9 cellular contexts compared by ENCODE assay signal in the genomic region with DNA sequence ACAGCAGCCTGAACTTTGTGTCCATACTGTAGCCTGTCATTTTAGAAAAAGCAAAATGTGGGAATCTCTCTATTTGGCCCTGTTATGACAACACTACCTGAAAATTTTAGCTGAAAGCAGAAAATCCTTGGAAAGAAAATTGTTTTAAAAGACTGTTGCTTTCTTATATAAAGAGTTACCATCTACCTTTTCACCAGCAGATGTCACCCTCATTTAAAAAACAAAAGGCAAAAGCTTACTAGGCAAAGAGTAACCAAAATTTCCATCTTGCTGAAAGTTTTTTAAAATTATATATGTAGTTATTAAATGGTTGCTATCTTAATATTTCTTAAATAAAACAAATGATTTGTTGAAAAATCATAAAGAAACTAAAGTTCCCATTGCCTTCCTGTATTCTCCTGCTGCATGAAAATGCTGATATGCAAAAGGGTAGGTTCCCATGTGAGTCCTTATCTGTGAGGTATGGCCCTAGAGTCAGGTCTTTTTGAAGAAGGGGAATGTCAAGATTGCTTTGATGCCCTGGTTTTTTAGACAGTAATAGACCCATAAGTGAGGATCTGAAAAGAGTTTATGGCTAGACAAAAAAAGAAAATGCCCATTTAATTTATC.
A peak's percentile ranks its signal among the peaks of the same experiment; 100 is the strongest.
DNase-seq lines count a peak whose midpoint lies in the region; ATAC-seq, FAIRE-seq and TF ChIP-seq lines count a peak whose summit lies in the region.
"Had no signal": no experiment of that assay in that cellular context is flagged by ENCODE, and none has a peak within 500 bp of the region (broad histone marks: within the 10 kb centered on the region; RNA-seq: fewer than 3 reads in every experiment).

No MANE protein-coding gene starts in this region.

- TF ChIP-seq POLR2A in esophagus muscularis mucosa (IDR thresholded peaks at IDR 0.05; ENCODE audit: low read depth) (no peak), sigmoid colon (IDR thresholded peaks at IDR 0.05) (no peak)

- TF ChIP-seq EP300 in esophagus muscularis mucosa (IDR thresholded peaks at IDR 0.05) (no peak), sigmoid colon (IDR thresholded peaks at IDR 0.05) (no peak)

- intact Hi-C loops in esophagus muscularis mucosa (cut with DNase I): loop anchor here (5.0 to 10.0 kb wide), 3 partner anchors 68 to 245 kb away; no protein-coding TSS in a partner anchor
- intact Hi-C loops in sigmoid colon (cut with DNase I): loop anchor here (2.0 to 10.0 kb wide), 2 partner anchors 21 to 135 kb away; no protein-coding TSS in a partner anchor

- peak; percentile 24 for FAIRE-seq in GM18507 (lab: Jason Lieb, UNC)
- peak; percentile 80 for FAIRE-seq in RCC 7860 (lab: Jason Lieb, UNC)

- H3K4me1 ChIP-seq in esophagus muscularis mucosa: peaks cover 20 to 48% (median 35%) of the 10 kb centered on the region in 4 donors
- peaks cover 0 to 9% (median 0%) of the 10 kb centered on the region in 4 donors for H3K4me1 ChIP-seq in sigmoid colon

- DNase-seq in BJ (ENCODE audit: low read depth) (no peak), GM18507 (ENCODE audit: extremely low spot score, insufficient read length, low read depth) (no peak), RCC 7860 (ENCODE audit: low spot score) (peak; percentile 22), esophagus muscularis mucosa (ENCODE audit: extremely low spot score) (no peak), sigmoid colon (no peak)
- DNase-seq: left cardiac atrium had no signal

- H3K27me3 ChIP-seq in BJ (ENCODE audit: control insufficient read depth, insufficient read depth, low read length): no peaks in the 10 kb centered on the region
- no peaks in the 10 kb centered on the region for H3K27me3 ChIP-seq in esophagus muscularis mucosa
- no peaks in the 10 kb centered on the region for H3K27me3 ChIP-seq in sigmoid colon

- ATAC-seq in GM18498 (IDR thresholded peaks at IDR 0.05; ENCODE audit: unreplicated experiment) (no peak), GM21360 (IDR thresholded peaks at IDR 0.05; ENCODE audit: unreplicated experiment) (no peak), HG03280 (IDR thresholded peaks at IDR 0.05; ENCODE audit: unreplicated experiment) (no peak)

- H3K27ac ChIP-seq in esophagus muscularis mucosa (replicated peaks in 1 of 4): no peak overlapping the region
- H3K27ac ChIP-seq in sigmoid colon: no peak overlapping the region

- H3K9me3 ChIP-seq in esophagus muscularis mucosa: no peaks in the 10 kb centered on the region
- no peaks in the 10 kb centered on the region for H3K9me3 ChIP-seq in sigmoid colon

- H3K4me3 ChIP-seq in BJ (ENCODE audit: low read depth, low read length) (no peak overlapping the region), esophagus muscularis mucosa (no peak overlapping the region), sigmoid colon (no peak overlapping the region)

- POLR2A ChIA-PET in BJ (lab: Charles Lee): interaction anchor here (0.8 kb wide), 1 partner anchor 21 kb away, joined by 4 read pairs; no protein-coding TSS in a partner anchor

- TF ChIP-seq CTCF in BJ (IDR thresholded peaks at IDR 0.05; ENCODE audit: insufficient read depth, low read depth, low read length): peak; percentile 50
- TF ChIP-seq CTCF in esophagus muscularis mucosa (IDR thresholded peaks at IDR 0.05): peak; percentile 65 to 73 (median 69)
- TF ChIP-seq CTCF in sigmoid colon (IDR thresholded peaks at IDR 0.05): peak; percentile 13 to 56 (median 46)

- H3K36me3 ChIP-seq in BJ (ENCODE audit: control insufficient read depth, insufficient read depth, low read length) (no peaks in the 10 kb centered on the region), esophagus muscularis mucosa (peaks cover 0 to 19% (median 2%) of the 10 kb centered on the region in 4 donors), sigmoid colon (no peaks in the 10 kb centered on the region)

- CTCF ChIA-PET in BJ (lab: Yijun Ruan, JAX): interaction anchor here (0.7 to 5.0 kb wide), 26 partner anchors 10 to 481 kb away, joined by 3 to 30 read pairs (median 5); partner anchors contain the start of gene TNRC6C
